ENCODE assay signal across 2 cellular contexts in the genomic region with DNA sequence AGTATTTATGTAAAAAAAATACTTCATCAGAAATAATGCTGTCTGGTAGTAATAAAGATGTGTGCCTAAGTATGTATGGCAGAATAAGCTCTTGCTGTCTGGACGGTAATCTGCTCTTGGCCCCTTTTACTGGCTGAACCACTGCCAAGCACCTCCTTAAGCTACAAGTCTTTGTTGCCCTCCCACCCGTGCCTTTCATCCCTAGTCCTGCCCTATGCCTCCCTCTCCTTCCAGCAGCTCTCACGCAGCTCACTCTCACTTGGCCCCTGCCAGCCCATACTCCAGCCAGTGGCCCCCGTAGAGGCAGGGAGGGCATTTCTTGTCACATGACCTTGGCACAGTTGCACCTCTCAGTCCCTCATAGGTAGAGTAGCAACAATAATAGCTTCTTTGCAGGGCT.
TF ChIP-seq lines count a peak whose summit lies in the region.

No MANE protein-coding gene starts in this region.

TF ChIP-seq in IMR-90, 13 proteins besides CTCF, POLR2A, EP300 and RAD21:
- TF ChIP-seq NFE2L2 (IDR thresholded peaks at IDR 0.05; ENCODE audit: low read depth, low read length), result no peak
- TF ChIP-seq, protein P1, sequence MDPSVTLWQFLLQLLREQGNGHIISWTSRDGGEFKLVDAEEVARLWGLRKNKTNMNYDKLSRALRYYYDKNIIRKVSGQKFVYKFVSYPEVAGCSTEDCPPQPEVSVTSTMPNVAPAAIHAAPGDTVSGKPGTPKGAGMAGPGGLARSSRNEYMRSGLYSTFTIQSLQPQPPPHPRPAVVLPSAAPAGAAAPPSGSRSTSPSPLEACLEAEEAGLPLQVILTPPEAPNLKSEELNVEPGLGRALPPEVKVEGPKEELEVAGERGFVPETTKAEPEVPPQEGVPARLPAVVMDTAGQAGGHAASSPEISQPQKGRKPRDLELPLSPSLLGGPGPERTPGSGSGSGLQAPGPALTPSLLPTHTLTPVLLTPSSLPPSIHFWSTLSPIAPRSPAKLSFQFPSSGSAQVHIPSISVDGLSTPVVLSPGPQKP (IDR thresholded peaks at IDR 0.05; ENCODE audit: borderline replicate concordance, low read depth, low read length), result no peak
- no peak for TF ChIP-seq MXI1 (IDR thresholded peaks at IDR 0.05; ENCODE audit: borderline replicate concordance, low read depth, low read length)
- no peak for TF ChIP-seq MAZ (IDR thresholded peaks at IDR 0.05; ENCODE audit: borderline replicate concordance, low read depth, low read length)
- TF ChIP-seq CEBPB (IDR thresholded peaks at IDR 0.05; ENCODE audit: low read depth, low read length), result no peak
- TF ChIP-seq MAFK (IDR thresholded peaks at IDR 0.05; ENCODE audit: low read depth, low read length), result no peak
- no peak for TF ChIP-seq RCOR1 (IDR thresholded peaks at IDR 0.05; ENCODE audit: insufficient replicate concordance, low read length)

TF ChIP-seq in SK-N-SH, 30 proteins besides CTCF, POLR2A, EP300 and RAD21:
- TF ChIP-seq, protein P2, sequence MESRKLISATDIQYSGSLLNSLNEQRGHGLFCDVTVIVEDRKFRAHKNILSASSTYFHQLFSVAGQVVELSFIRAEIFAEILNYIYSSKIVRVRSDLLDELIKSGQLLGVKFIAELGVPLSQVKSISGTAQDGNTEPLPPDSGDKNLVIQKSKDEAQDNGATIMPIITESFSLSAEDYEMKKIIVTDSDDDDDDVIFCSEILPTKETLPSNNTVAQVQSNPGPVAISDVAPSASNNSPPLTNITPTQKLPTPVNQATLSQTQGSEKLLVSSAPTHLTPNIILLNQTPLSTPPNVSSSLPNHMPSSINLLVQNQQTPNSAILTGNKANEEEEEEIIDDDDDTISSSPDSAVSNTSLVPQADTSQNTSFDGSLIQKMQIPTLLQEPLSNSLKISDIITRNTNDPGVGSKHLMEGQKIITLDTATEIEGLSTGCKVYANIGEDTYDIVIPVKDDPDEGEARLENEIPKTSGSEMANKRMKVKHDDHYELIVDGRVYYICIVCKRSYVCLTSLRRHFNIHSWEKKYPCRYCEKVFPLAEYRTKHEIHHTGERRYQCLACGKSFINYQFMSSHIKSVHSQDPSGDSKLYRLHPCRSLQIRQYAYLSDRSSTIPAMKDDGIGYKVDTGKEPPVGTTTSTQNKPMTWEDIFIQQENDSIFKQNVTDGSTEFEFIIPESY (IDR thresholded peaks at IDR 0.05; ENCODE audit: borderline replicate concordance, low read depth), result no peak
- TF ChIP-seq JUND (IDR thresholded peaks at IDR 0.05) (no peak), NRF1 (IDR thresholded peaks at IDR 0.05; ENCODE audit: low read depth, low read length) (no peak)
